Comparison of ENCODE assay signal across 21 cellular contexts in the genomic region with DNA sequence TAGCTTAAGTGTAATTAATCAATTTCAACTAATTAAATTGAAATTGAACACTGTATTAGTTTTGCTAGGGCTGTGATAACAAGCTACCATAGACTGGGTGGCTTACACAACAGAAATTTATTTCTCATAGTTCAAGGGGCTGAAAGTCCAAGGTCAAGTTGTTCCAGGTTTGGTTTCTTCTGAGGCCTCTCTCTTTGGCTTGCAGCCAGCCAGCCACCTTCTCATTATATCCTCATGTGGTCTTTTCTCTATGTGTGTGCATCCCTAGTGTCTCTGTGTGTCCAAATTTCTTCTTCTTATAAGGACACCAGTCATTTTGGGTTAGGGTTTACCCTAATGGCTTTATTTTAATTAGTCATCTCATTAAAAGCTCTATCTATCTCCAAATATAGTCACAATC.
DNase-seq lines count a peak whose midpoint lies in the region; ATAC-seq and TF ChIP-seq lines count a peak whose summit lies in the region.
"Had no signal": no experiment of that assay in that cellular context is flagged by ENCODE, and none has a peak within 500 bp of the region (broad histone marks: within the 10 kb centered on the region; RNA-seq: fewer than 3 reads in every experiment).

No MANE protein-coding gene starts in this region.

- H3K4me3 ChIP-seq in tibial nerve, result no peak overlapping the region
- H3K4me3 ChIP-seq: gastrocnemius medialis, mucosa of descending colon had no signal

- intact Hi-C loops in left ventricle myocardium superior (cut with micrococcal nuclease), result no loop called here

- no peak for TF ChIP-seq CTCF in tibial nerve (IDR thresholded peaks at IDR 0.05)

- H3K27ac ChIP-seq in tibial nerve, result no peak overlapping the region
- H3K27ac ChIP-seq: gastrocnemius medialis had no signal

- ATAC-seq in GM18517 (IDR thresholded peaks at IDR 0.05; ENCODE audit: unreplicated experiment) (no peak), left ventricle myocardium superior (no peak)
- ATAC-seq: activated CD8-positive, alpha-beta T cell treated with anti-CD3 and anti-CD28 coated beads, Interleukin-2, amount 10 ng/mL, durations not matched to agents 7 days and 5 days; natural killer cell treated with Interleukin-12 subunit alpha and Interleukin-12 subunit beta and Interleukin-15 and Interleukin-18, amount 100 ng/mL, for 72 hours had no signal

- no peaks in the 10 kb centered on the region for H3K36me3 ChIP-seq in tibial nerve
- H3K36me3 ChIP-seq: gastrocnemius medialis had no signal

- no peaks in the 10 kb centered on the region for H3K27me3 ChIP-seq in tibial nerve
- H3K27me3 ChIP-seq: gastrocnemius medialis had no signal

- H3K4me1 ChIP-seq in tibial nerve, result peaks cover 0 to 6% (median 0%) of the 10 kb centered on the region in 4 donors
- H3K4me1 ChIP-seq: gastrocnemius medialis had no signal

- no peak for TF ChIP-seq EP300 in tibial nerve (IDR thresholded peaks at IDR 0.05)

- DNase-seq in A172 (ENCODE audit: low spot score) (peak; percentile 6), ELR (ENCODE audit: low read depth) (peak; percentile 39), RPMI7951 (ENCODE audit: low read depth) (peak; percentile 27), left kidney (ENCODE audit: low read depth, low spot score) (peak; percentile 21), RKO (ENCODE audit: low spot score) (no peak), tibial nerve (ENCODE audit: low spot score in 2 of 2) (no peak), left ventricle myocardium superior (no peak)
- DNase-seq: activated CD8-positive, alpha-beta T cell treated with anti-CD3 and anti-CD28 coated beads, Interleukin-2, amount 10 ng/mL, durations not matched to agents 7 days and 5 days; activated naive CD8-positive, alpha-beta T cell treated with anti-CD3 and anti-CD28 coated beads for 36 hours; C1 segment of cervical spinal cord; gastrocnemius medialis; GF-D8; hypothalamus; KBM-7; MM.1S; mucosa of descending colon; NCI-H2081 treated with DMSO at 0.1 percent for 48 hours; small intestine; T-helper 2 cell had no signal

- TF ChIP-seq POLR2A in tibial nerve (IDR thresholded peaks at IDR 0.05), result no peak

- peaks cover 0 to 7% (median under 1%) of the 10 kb centered on the region in 4 donors for H3K9me3 ChIP-seq in tibial nerve
- H3K9me3 ChIP-seq: gastrocnemius medialis, mucosa of descending colon had no signal

Comparison
In these comparisons a context has a peak if more than half of its experiments do, and no peak if none do; other contexts are left out.
1. DNase-seq: peak in A172 (single experiment), ELR (single experiment), RPMI7951 (single experiment) and left kidney (single experiment); none in RKO (single experiment), tibial nerve (0 of 2) and left ventricle myocardium superior (single experiment).